Comparison of ENCODE assay signal across 9 cellular contexts in the genomic region with DNA sequence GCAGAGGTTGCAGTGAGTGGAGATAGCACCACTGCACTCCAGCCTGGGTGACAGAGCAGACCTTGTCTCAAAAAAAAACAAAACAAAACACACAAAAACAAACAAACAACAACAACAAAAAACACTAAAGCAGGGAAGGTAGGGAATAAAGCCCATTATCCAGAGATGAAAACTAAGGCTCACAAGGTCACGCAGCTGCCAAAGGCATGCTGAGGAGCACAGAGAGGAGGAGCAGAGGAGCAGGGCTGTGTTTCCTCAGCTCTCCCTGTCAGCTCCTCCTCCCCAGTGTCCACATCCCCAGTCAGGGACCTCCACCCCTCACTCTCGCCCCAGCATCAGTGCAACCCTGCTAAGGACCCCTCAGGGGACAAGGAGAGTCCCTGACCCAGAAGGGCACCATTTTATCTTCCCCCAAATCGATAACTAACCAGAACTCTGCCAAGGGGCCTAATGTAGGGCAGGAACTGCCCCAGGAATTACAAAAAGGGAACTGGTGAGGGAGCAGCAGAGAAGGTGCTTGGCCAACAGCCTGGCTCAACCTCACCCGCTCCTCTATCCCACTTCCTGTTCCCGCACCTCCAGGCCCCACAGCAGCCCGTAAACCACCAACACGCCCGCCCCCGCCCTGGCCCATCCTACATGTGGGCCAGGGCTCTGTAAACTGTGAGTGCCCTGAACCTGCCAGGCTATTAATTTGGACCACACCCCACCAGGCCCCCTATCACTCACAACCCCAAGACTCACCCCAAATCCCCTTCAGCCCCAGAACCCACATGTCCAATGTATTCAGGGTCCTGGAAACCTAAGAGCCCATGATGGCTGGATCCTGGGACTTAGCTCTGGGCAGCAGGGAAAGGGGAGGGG. TPM values are rescaled to one million over a fixed set of nuclear protein-coding genes. Genes with fewer than 3 reads are reported as not detected.
A peak's percentile ranks its signal among the peaks of the same experiment; 100 is the strongest.
DNase-seq lines count a peak whose midpoint lies in the region; ATAC-seq and TF ChIP-seq lines count a peak whose summit lies in the region.
"Had no signal": no experiment of that assay in that cellular context is flagged by ENCODE, and none has a peak within 500 bp of the region (broad histone marks: within the 10 kb centered on the region; RNA-seq: fewer than 3 reads in every experiment).

No MANE protein-coding gene starts in this region.

- TF ChIP-seq CTCF in Panc1 (IDR thresholded peaks at IDR 0.05) (no peak), fibroblast of pulmonary artery (IDR thresholded peaks at IDR 0.05; ENCODE audit: low read length, missing control alignments) (no peak)

- H3K4me2 ChIP-seq in skeletal muscle satellite cell (ENCODE audit: low read length) = peak overlapping the region; percentile 35

- H3K4me3 ChIP-seq in Panc1 (ENCODE audit: low read depth in 2 of 2, low read length in 2 of 2) (no peak overlapping the region), fibroblast of pulmonary artery (replicated peaks; ENCODE audit: low read depth, low read length) (no peak overlapping the region), skeletal muscle satellite cell (ENCODE audit: low read length) (no peak overlapping the region)

- in situ Hi-C loops in Panc1 (cut with HindIII; ENCODE audit: low pct_unique_long_range_greater_than_20kb, low sequenced_read_pairs) = no loop called here

- no peaks in the 10 kb centered on the region for H3K9me3 ChIP-seq in Panc1 (ENCODE audit: control insufficient read depth, insufficient read depth, low read depth, low read length)
- H3K9me3 ChIP-seq in skeletal muscle satellite cell (replicated peaks; ENCODE audit: low read length) = no peaks in the 10 kb centered on the region

- POLR2A ChIA-PET in Panc1 (lab: Charles Lee) = no interaction called here

- DNase-seq in H4 (ENCODE audit: low spot score) = peak; percentile 74
- no peak for DNase-seq in Panc1 (ENCODE audit: low read depth, low spot score)
- peak; percentile 54 for DNase-seq in fibroblast of pulmonary artery (ENCODE audit: low read depth)
- no peak for DNase-seq in dermis blood vessel endothelial cell
- no peak for DNase-seq in HuH-7 (ENCODE audit: low spot score)
- no peak for DNase-seq in mucosa of gallbladder (ENCODE audit: low spot score)
- no peak for DNase-seq in mesenteric fat pad (ENCODE audit: low spot score)
- DNase-seq: activated T-cell treated with anti-CD3 and anti-CD28 coated beads, Interleukin-2, amount 50 U/mL, for 48 hours had no signal

- peaks cover 36% of the 10 kb centered on the region for H3K4me1 ChIP-seq in Panc1 (ENCODE audit: control insufficient read depth, insufficient read depth, low read length)
- peaks cover 81% of the 10 kb centered on the region for H3K4me1 ChIP-seq in skeletal muscle satellite cell (ENCODE audit: control insufficient read depth, insufficient read depth, low read length)

- ATAC-seq in Panc1 = peak; percentile 50

- H3K27ac ChIP-seq in Panc1 (ENCODE audit: low read length) = peak overlapping the region; percentile 48; the same call in 1 of the 2 replicates

- CTCF ChIA-PET in Panc1 (lab: Charles Lee) = no interaction called here

- H3K36me3 ChIP-seq in Panc1 (ENCODE audit: control insufficient read depth, insufficient read depth, low read length) = no peaks in the 10 kb centered on the region
- H3K36me3 ChIP-seq in skeletal muscle satellite cell (ENCODE audit: insufficient read depth, low read length) = peaks cover 18% of the 10 kb centered on the region

- intact Hi-C loops in Panc1 (cut with micrococcal nuclease; ENCODE audit: unreplicated experiment) = no loop called here

- H3K9ac ChIP-seq in skeletal muscle satellite cell (ENCODE audit: low read depth, low read length) = peak overlapping the region; percentile 52

- no TSS peak for BruUV-seq in Panc1 (replicated peaks; lab: Mats Ljungman, UMichigan)

- H3K27me3 ChIP-seq in Panc1 (ENCODE audit: control insufficient read depth, insufficient read depth, low read length) (no peaks in the 10 kb centered on the region), skeletal muscle satellite cell (ENCODE audit: control insufficient read depth, insufficient read depth, low read length) (no peaks in the 10 kb centered on the region)

RNA-seq across cellular contexts. Expression of a gene that starts 9.0 kb away (rescaled TPM):
- total RNA-seq in H4 (2014; rRNA removed; shearing (Covaris generic)) = 4.1 and 7.1 TPM in 2 replicates
- total RNA-seq in Panc1 (2021; ENCODE audit: unreplicated experiment) (10.7 TPM), dermis blood vessel endothelial cell (0.33 and 0.68 TPM in 2 replicates), mucosa of gallbladder (45.3 TPM), mesenteric fat pad (25.3 TPM)
- polyA plus RNA-seq in Panc1 (2012; ENCODE audit: insufficient read length) = 14.6 TPM
- 6.8 and 8.1 TPM in 2 replicates for total RNA-seq in skeletal muscle satellite cell (2012; rRNA removed)

RNA-seq across cellular contexts. Expression of a gene that starts 19.7 kb away (rescaled TPM):
- total RNA-seq in H4 (2014; rRNA removed; shearing (Covaris generic)) = 1,521 and 1,556 TPM in 2 replicates
- total RNA-seq in Panc1 (2021; ENCODE audit: unreplicated experiment) (732 TPM), dermis blood vessel endothelial cell (1,962 and 2,039 TPM in 2 replicates), mucosa of gallbladder (921 TPM), mesenteric fat pad (919 TPM)
- polyA plus RNA-seq in Panc1 (2012; ENCODE audit: insufficient read length) = 904 TPM
- total RNA-seq in skeletal muscle satellite cell (2012; rRNA removed) = 1,553 and 2,067 TPM in 2 replicates

RNA-seq across cellular contexts. Expression of a gene that starts 24.8 kb away (rescaled TPM):
- not detected in 2 replicates for total RNA-seq in H4 (2014; rRNA removed; shearing (Covaris generic))
- total RNA-seq in Panc1 (2021; ENCODE audit: unreplicated experiment) = not detected
- not detected for polyA plus RNA-seq in Panc1 (2012; ENCODE audit: insufficient read length)
- total RNA-seq in skeletal muscle satellite cell (2012; rRNA removed) = not detected in 2 replicates
- total RNA-seq in dermis blood vessel endothelial cell = not detected in 2 replicates
- not detected for total RNA-seq in mucosa of gallbladder
- not detected for total RNA-seq in mesenteric fat pad

RNA-seq across cellular contexts. Expression of a gene that starts 35.7 kb away (rescaled TPM):
- 5.9 and 6.6 TPM in 2 replicates for total RNA-seq in H4 (2014; rRNA removed; shearing (Covaris generic))
- total RNA-seq in Panc1 (2021; ENCODE audit: unreplicated experiment) = 4.3 TPM
- polyA plus RNA-seq in Panc1 (2012; ENCODE audit: insufficient read length) = 2.8 TPM
- total RNA-seq in skeletal muscle satellite cell (2012; rRNA removed) = 6.3 TPM in 2 replicates
- total RNA-seq in dermis blood vessel endothelial cell = 14.5 and 18.0 TPM in 2 replicates
- 2.6 TPM for total RNA-seq in mucosa of gallbladder
- 1.9 TPM for total RNA-seq in mesenteric fat pad

Comparison
In these comparisons a context has a peak if more than half of its experiments do, and no peak if none do; other contexts are left out.
1. DNase-seq: peak in H4 (single experiment) and fibroblast of pulmonary artery (single experiment); none in Panc1 (single experiment), dermis blood vessel endothelial cell (single experiment), HuH-7 (single experiment), mucosa of gallbladder (single experiment) and mesenteric fat pad (single experiment).